Comparison of ENCODE assay signal across 17 cellular contexts in the genomic region with DNA sequence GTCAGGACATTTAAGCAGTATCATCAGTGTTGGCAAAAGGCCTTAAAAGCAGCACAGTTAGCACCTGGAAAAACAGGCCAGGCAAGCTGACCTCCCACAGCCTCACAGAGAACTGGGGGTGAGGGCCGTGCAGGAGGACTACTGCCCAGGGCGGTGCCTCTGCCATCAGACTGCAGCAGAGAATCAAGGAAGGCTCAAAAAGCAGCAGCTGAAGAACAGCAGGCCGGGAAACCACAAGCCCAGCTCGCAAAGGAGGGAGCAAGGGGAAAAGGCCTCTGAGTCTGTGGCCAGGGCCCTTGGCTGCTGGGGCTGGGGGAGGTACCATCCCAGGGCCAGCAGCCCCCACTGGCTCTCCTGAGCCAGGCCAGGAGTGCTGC.
"Had no signal": no experiment of that assay in that cellular context is flagged by ENCODE, and none has a peak within 500 bp of the region (broad histone marks: within the 10 kb centered on the region; RNA-seq: fewer than 3 reads in every experiment).

No MANE protein-coding gene starts in this region.

- DNase-seq: activated CD4-positive, CD25-positive, alpha-beta regulatory T cell; activated CD8-positive, alpha-beta memory T cell treated with anti-CD3 and anti-CD28 coated beads, Interleukin-2, amount 50 U/mL, for 48 hours; activated gamma-delta T cell; effector CD4-positive, alpha-beta T cell; esophagus squamous epithelium; lower lobe of right lung; spleen had no signal

- H3K36me3 Mint-ChIP-seq: activated naive CD4-positive, alpha-beta T cell treated with anti-CD3 and anti-CD28 coated beads, Interleukin-2, amount 10 ng/mL, durations not matched to agents 7 days and 5 days had no signal

- H2AFZ ChIP-seq: parathyroid adenoma had no signal

- H3K27ac ChIP-seq: breast epithelium, esophagus squamous epithelium, lower lobe of right lung, parathyroid adenoma, spleen, thoracic aorta had no signal

- H3K4me3 ChIP-seq: breast epithelium, esophagus squamous epithelium, lower lobe of right lung, spleen, thoracic aorta had no signal

- H3K4me1 Mint-ChIP-seq: activated CD4-positive, alpha-beta T cell treated with anti-CD3 and anti-CD28 coated beads for 36 hours; activated naive CD4-positive, alpha-beta T cell treated with anti-CD3 and anti-CD28 coated beads, Interleukin-2, amount 10 ng/mL, durations not matched to agents 7 days and 5 days; central memory CD8-positive, alpha-beta T cell; neural crest cell; T-cell had no signal

- H3K79me2 ChIP-seq: parathyroid adenoma had no signal

- H3K9me3 Mint-ChIP-seq: activated naive CD4-positive, alpha-beta T cell treated with anti-CD3 and anti-CD28 coated beads, Interleukin-2, amount 10 ng/mL, durations not matched to agents 7 days and 5 days; neural crest cell had no signal

- ATAC-seq: naive thymus-derived CD8-positive, alpha-beta T cell had no signal

- H3K36me3 ChIP-seq: breast epithelium, lower lobe of right lung had no signal

- H3K9me3 ChIP-seq: breast epithelium, esophagus squamous epithelium, lower lobe of right lung, spleen, thoracic aorta had no signal

- H3K4me3 Mint-ChIP-seq: activated CD4-positive, alpha-beta T cell treated with anti-CD3 and anti-CD28 coated beads for 36 hours; activated naive CD4-positive, alpha-beta T cell treated with anti-CD3 and anti-CD28 coated beads, Interleukin-2, amount 10 ng/mL, durations not matched to agents 7 days and 5 days; activated T-cell treated with anti-CD3 and anti-CD28 coated beads, Interleukin-2, amount 50 U/mL, for 24 hours; central memory CD8-positive, alpha-beta T cell; naive thymus-derived CD8-positive, alpha-beta T cell; neural crest cell; T-cell had no signal

- H3K27me3 ChIP-seq: breast epithelium, esophagus squamous epithelium, spleen had no signal

- H3K27ac Mint-ChIP-seq: activated CD4-positive, alpha-beta T cell treated with anti-CD3 and anti-CD28 coated beads for 36 hours; activated naive CD4-positive, alpha-beta T cell treated with anti-CD3 and anti-CD28 coated beads, Interleukin-2, amount 10 ng/mL, durations not matched to agents 7 days and 5 days; activated T-cell treated with anti-CD3 and anti-CD28 coated beads, Interleukin-2, amount 50 U/mL, for 24 hours; naive thymus-derived CD8-positive, alpha-beta T cell; T-cell had no signal

- H3K4me1 ChIP-seq: breast epithelium, esophagus squamous epithelium, lower lobe of right lung, parathyroid adenoma had no signal
